Comparison of ENCODE assay signal across 8 cellular contexts in the genomic region with DNA sequence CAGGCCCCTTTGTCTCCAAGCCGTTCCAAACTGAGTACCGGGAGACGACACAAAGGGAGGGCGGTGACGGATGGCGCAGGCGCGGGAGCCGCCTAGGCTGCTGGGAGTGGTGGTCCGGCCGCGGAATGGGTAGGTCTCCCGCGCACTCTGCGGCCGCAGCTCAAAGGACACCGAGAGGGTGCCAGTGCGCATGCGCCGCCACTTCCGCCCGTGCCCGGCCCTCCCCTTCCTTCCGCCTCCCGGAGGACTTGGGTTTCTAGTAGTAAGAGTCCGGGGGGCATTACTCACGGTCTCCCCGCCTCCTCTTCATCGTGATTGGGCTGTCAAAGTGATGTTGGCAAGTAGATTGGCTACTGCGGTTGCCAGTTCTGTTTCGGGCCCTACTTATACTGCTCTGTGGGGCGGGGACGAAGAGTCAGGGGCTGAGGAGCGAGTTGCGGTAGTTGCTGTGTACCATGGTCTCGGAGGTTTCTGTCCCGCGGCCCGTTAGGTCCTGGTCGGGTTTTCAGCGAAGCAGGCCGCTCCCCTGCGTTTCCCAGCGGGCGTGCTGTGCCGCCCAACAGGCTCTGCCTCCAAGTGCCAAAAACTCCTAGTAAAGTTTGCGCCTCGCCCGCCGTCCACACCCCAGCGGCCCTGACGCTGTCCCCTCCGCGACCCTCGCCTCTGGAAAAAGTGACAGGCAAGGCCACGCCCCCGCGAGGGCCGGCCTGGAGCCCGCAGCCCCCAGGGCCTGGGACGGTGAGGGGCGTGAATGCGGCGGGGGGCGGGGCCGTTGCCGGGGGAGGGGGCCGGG. TPM values are rescaled to one million over a fixed set of nuclear protein-coding genes. Genes with fewer than 3 reads are reported as not detected.
DNase-seq lines count a peak whose midpoint lies in the region; ATAC-seq and TF ChIP-seq lines count a peak whose summit lies in the region.

No MANE protein-coding gene starts in this region.

- H3K4me1 ChIP-seq in esophagus (ENCODE audit: control insufficient read depth in 2 of 2, insufficient read depth in 2 of 2, low read length in 1 of 2) (no peaks in the 10 kb centered on the region), mucosa of stomach (ENCODE audit: control insufficient read depth, insufficient read depth, low read length) (peaks cover 15% of the 10 kb centered on the region)

- peak; percentile 48 for ATAC-seq in GM21737 (IDR thresholded peaks at IDR 0.05; ENCODE audit: unreplicated experiment)

- H3K9me3 ChIP-seq in esophagus (ENCODE audit: control insufficient read depth in 2 of 2, insufficient read depth in 1 of 2, low read depth in 1 of 2, low read length in 1 of 2) (no peaks in the 10 kb centered on the region), mucosa of stomach (ENCODE audit: control insufficient read depth, low read length) (no peaks in the 10 kb centered on the region)

- H3K27ac ChIP-seq in esophagus (ENCODE audit: low read depth in 2 of 2, low read length in 1 of 2), result peak overlapping the region; percentile 100

- WGBS in esophagus, 2 donors, result 0 to 1% methylated on average over 67 to 68 of the region's 68 CpGs

- H3K27me3 ChIP-seq in esophagus (ENCODE audit: control insufficient read depth in 1 of 2, insufficient read depth in 2 of 2, low read length in 2 of 2) (no peaks in the 10 kb centered on the region), mucosa of stomach (ENCODE audit: control insufficient read depth, insufficient read depth, low read length) (no peaks in the 10 kb centered on the region)

- peak; percentile 100 for DNase-seq in DMS79 (lab: John Stamatoyannopoulos, UW)
- peak; percentile 91 for DNase-seq in KG1 (lab: John Stamatoyannopoulos, UW)
- DNase-seq in activated T-cell treated with anti-CD3 and anti-CD28 coated beads, Interleukin-2, amount 50 U/mL, for 48 hours, result peak; percentile 99
- peak; percentile 99 for DNase-seq in stimulated activated CD8-positive, alpha-beta memory T cell treated with anti-CD3 and anti-CD28 coated beads, Interleukin-4, amount 100 ng/mL, for 48 hours

- peak overlapping the region; percentile 95 for H3K9ac ChIP-seq in mucosa of stomach (ENCODE audit: low read length)

- H3K36me3 ChIP-seq in esophagus (ENCODE audit: control insufficient read depth in 2 of 2, insufficient read depth in 2 of 2, low read length in 1 of 2) (no peaks in the 10 kb centered on the region), mucosa of stomach (ENCODE audit: control insufficient read depth, insufficient read depth, low read length) (no peaks in the 10 kb centered on the region)

- H3K4me3 ChIP-seq in esophagus (ENCODE audit: low read depth in 1 of 2, low read length in 2 of 2), result peak overlapping the region; percentile 92 to 94
- H3K4me3 ChIP-seq in mucosa of stomach (ENCODE audit: low read length), result peak overlapping the region; percentile 94

TF ChIP-seq in PFSK-1, 5 proteins besides CTCF, POLR2A, EP300 and RAD21:
- TF ChIP-seq POLR2AphosphoS5 (IDR thresholded peaks at IDR 0.05; ENCODE audit: low read depth, low read length), result peak; percentile 95
- TF ChIP-seq, protein P1, sequence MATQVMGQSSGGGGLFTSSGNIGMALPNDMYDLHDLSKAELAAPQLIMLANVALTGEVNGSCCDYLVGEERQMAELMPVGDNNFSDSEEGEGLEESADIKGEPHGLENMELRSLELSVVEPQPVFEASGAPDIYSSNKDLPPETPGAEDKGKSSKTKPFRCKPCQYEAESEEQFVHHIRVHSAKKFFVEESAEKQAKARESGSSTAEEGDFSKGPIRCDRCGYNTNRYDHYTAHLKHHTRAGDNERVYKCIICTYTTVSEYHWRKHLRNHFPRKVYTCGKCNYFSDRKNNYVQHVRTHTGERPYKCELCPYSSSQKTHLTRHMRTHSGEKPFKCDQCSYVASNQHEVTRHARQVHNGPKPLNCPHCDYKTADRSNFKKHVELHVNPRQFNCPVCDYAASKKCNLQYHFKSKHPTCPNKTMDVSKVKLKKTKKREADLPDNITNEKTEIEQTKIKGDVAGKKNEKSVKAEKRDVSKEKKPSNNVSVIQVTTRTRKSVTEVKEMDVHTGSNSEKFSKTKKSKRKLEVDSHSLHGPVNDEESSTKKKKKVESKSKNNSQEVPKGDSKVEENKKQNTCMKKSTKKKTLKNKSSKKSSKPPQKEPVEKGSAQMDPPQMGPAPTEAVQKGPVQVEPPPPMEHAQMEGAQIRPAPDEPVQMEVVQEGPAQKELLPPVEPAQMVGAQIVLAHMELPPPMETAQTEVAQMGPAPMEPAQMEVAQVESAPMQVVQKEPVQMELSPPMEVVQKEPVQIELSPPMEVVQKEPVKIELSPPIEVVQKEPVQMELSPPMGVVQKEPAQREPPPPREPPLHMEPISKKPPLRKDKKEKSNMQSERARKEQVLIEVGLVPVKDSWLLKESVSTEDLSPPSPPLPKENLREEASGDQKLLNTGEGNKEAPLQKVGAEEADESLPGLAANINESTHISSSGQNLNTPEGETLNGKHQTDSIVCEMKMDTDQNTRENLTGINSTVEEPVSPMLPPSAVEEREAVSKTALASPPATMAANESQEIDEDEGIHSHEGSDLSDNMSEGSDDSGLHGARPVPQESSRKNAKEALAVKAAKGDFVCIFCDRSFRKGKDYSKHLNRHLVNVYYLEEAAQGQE (IDR thresholded peaks at IDR 0.05; ENCODE audit: insufficient read depth in 1 of 2, low read depth in 2 of 2, low read length in 2 of 2), result no peak
TF ChIP-seq in PFSK-1: peak in this region for 1.

RNA-seq across cellular contexts. Expression of a gene that starts 0.5 kb away (rescaled TPM):
- polyA plus RNA-seq in PFSK-1 (2012; ENCODE audit: insufficient read length, low read depth), result 20.9 TPM
- polyA plus RNA-seq in esophagus, result 1 to 10 TPM; 5.1 to 8.3 TPM

RNA-seq across cellular contexts. Expression of a gene that starts 7.1 kb away (rescaled TPM):
- polyA plus RNA-seq in PFSK-1 (2012; ENCODE audit: insufficient read length, low read depth), result 40.4 TPM
- polyA plus RNA-seq in esophagus, result 10 to 100 TPM; 42.9 to 75.1 TPM

Comparison
In these comparisons a context has a peak if more than half of its experiments do, and no peak if none do; other contexts are left out.
1. Peak in every context shown above with its lines: DNase-seq, ATAC-seq, H3K4me3 ChIP-seq and H3K27ac ChIP-seq.